In the genomic region with DNA sequence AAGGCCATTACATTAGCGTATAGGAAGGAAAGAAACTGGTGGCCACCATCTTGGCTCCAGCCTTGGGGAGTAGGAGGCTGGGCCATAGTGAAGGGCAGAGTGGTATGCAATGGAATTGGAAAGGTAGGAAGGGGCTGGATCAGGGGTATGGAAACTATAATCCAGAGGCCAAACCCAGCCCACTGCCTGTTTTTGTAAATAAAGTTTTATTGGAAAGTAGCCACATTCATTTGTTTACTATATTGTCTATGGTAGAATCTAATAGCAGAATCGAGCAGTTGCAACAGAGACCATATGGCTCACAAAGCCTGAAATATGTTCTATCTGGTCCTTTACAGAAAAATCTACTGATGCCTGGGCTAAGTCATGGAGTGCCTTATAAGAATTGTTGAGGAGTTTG, we compare ENCODE assay signal across 19 cellular contexts. TPM values are rescaled to one million over a fixed set of nuclear protein-coding genes. Genes with fewer than 3 reads are reported as not detected.
A peak's percentile ranks its signal among the peaks of the same experiment; 100 is the strongest.
DNase-seq lines count a peak whose midpoint lies in the region; ATAC-seq and TF ChIP-seq lines count a peak whose summit lies in the region.
"Had no signal": no experiment of that assay in that cellular context is flagged by ENCODE, and none has a peak within 500 bp of the region (broad histone marks: within the 10 kb centered on the region; RNA-seq: fewer than 3 reads in every experiment).

No MANE protein-coding gene starts in this region.

- ATAC-seq in CD4-positive, CD25-positive, alpha-beta regulatory T cell (ENCODE audit: low read depth in 2 of 2), result no peak
- no peak for ATAC-seq in activated T-helper 17 cell treated with anti-CD3 and anti-CD28 coated beads, Interleukin-2, amount 50 U/mL, for 72 hours (replicated peaks)
- ATAC-seq in naive thymus-derived CD8-positive, alpha-beta T cell, result no peak
- ATAC-seq: Panc1, Right ventricle myocardium inferior had no signal

- H3K4me3 ChIP-seq in CD4-positive, CD25-positive, alpha-beta regulatory T cell (ENCODE audit: low read depth, low read length), result no peak overlapping the region
- H3K4me3 ChIP-seq in DOHH2 (ENCODE audit: low read length) (peak overlapping the region; percentile 9; the same call in 1 of the 2 replicates), thyroid gland (replicated peaks in 1 of 3) (no peak overlapping the region)
- H3K4me3 ChIP-seq: SK-N-MC had no signal

- in situ Hi-C loops in GM13977 (cut with MboI; ENCODE audit: low pct_unique_long_range_greater_than_20kb, low sequenced_read_pairs, unreplicated experiment), result no loop called here

- H3F3A ChIP-seq in DOHH2 (ENCODE audit: control insufficient read depth, insufficient read depth), result peaks cover 40% of the 10 kb centered on the region

- no peak for TF ChIP-seq POLR2A in thyroid gland (IDR thresholded peaks at IDR 0.05)

- no peaks in the 10 kb centered on the region for H3K79me2 ChIP-seq in DOHH2 (ENCODE audit: control insufficient read depth, low read length)

- H3K4me2 ChIP-seq in DOHH2 (ENCODE audit: low read length), result peak overlapping the region; percentile 90
- H3K4me2 ChIP-seq: KMS-11 had no signal

- no peaks in the 10 kb centered on the region for H3K36me3 Mint-ChIP-seq in CD4-positive, CD25-positive, alpha-beta regulatory T cell
- no peaks in the 10 kb centered on the region for H3K36me3 Mint-ChIP-seq in activated T-helper 17 cell treated with anti-CD3 and anti-CD28 coated beads, Interleukin-2, amount 50 U/mL, for 72 hours (ENCODE audit: low read depth)
- peaks cover 0 to 2% (median 0%) of the 10 kb centered on the region in 3 donors for H3K36me3 Mint-ChIP-seq in naive thymus-derived CD8-positive, alpha-beta T cell

- no peaks in the 10 kb centered on the region for H4K20me1 ChIP-seq in DOHH2 (ENCODE audit: control insufficient read depth, insufficient read depth, low read depth, low read length)

- H3K4me3 Mint-ChIP-seq in CD4-positive, CD25-positive, alpha-beta regulatory T cell, result peak overlapping the region in 2 of 4 donors; percentile 31 to 62
- H3K4me3 Mint-ChIP-seq in activated T-helper 17 cell treated with anti-CD3 and anti-CD28 coated beads, Interleukin-2, amount 50 U/mL, for 72 hours, result peak overlapping the region; percentile 13
- peak overlapping the region in 6 of 10 donors; percentile 9 to 77 (median 42) for H3K4me3 Mint-ChIP-seq in naive thymus-derived CD8-positive, alpha-beta T cell

- no peaks in the 10 kb centered on the region for H3K9me2 ChIP-seq in DOHH2 (replicated peaks; ENCODE audit: control insufficient read depth, low read length)

- no peaks in the 10 kb centered on the region for H3K27me3 ChIP-seq in CD4-positive, CD25-positive, alpha-beta regulatory T cell (ENCODE audit: control insufficient read depth, insufficient read depth, low read length)
- H3K27me3 ChIP-seq in DOHH2 (ENCODE audit: control insufficient read depth, low read length) (no peaks in the 10 kb centered on the region), thyroid gland (no peaks in the 10 kb centered on the region)
- H3K27me3 ChIP-seq: BE2C had no signal

- no peak overlapping the region for H3K27ac ChIP-seq in CD4-positive, CD25-positive, alpha-beta regulatory T cell (ENCODE audit: insufficient read depth, low read length, poor library complexity, severe bottlenecking)
- H3K27ac ChIP-seq in DOHH2 (ENCODE audit: low read depth, low read length) (peak overlapping the region; percentile 99), thyroid gland (no peak overlapping the region)
- H3K27ac ChIP-seq: HL-60, KMS-11, SK-N-MC had no signal

- no peak for DNase-seq in CD4-positive, CD25-positive, alpha-beta regulatory T cell
- DNase-seq in naive thymus-derived CD8-positive, alpha-beta T cell, result no peak
- no peak for DNase-seq in thyroid gland
- no peak for DNase-seq in GM13977 (ENCODE audit: low spot score)
- no peak for DNase-seq in activated CD4-positive, CD25-positive, alpha-beta regulatory T cell treated with anti-CD3 and anti-CD28 coated beads, Interleukin-2, amount 50 U/mL, for 72 hours
- DNase-seq: BE2C, DMS153, HCEC 1CT, MM.1S, NCI-H1105 treated with DMSO at 0.1 percent for 48 hours, NCI-H187, NCI-H69 had no signal

- no peaks in the 10 kb centered on the region for H3K36me3 ChIP-seq in CD4-positive, CD25-positive, alpha-beta regulatory T cell (ENCODE audit: control insufficient read depth, insufficient read depth, low read length)
- H3K36me3 ChIP-seq in DOHH2 (ENCODE audit: control insufficient read depth, low read length) (no peaks in the 10 kb centered on the region), thyroid gland (no peaks in the 10 kb centered on the region)
- H3K36me3 ChIP-seq: BE2C had no signal

- intact Hi-C loops in thyroid gland (cut with DNase I), result no loop called here

- 95 to 100% methylated on average over 2 of the region's 2 CpGs for WGBS in thyroid gland, 2 donors

- TF ChIP-seq CTCF in DOHH2 (IDR thresholded peaks at IDR 0.05; ENCODE audit: low read depth, low read length, poor library complexity, severe bottlenecking) (no peak), thyroid gland (IDR thresholded peaks at IDR 0.05) (no peak), GM13977 (IDR thresholded peaks at IDR 0.05; ENCODE audit: extremely low read depth, insufficient read depth, missing control alignments) (no peak)

- H3K9me3 Mint-ChIP-seq in CD4-positive, CD25-positive, alpha-beta regulatory T cell, result peaks cover 0 to 6% (median 2%) of the 10 kb centered on the region in 7 donors
- H3K9me3 Mint-ChIP-seq in activated T-helper 17 cell treated with anti-CD3 and anti-CD28 coated beads, Interleukin-2, amount 50 U/mL, for 72 hours, result no peaks in the 10 kb centered on the region
- peaks cover 0 to 11% (median 2%) of the 10 kb centered on the region in 9 donors for H3K9me3 Mint-ChIP-seq in naive thymus-derived CD8-positive, alpha-beta T cell

- H3K27ac Mint-ChIP-seq in CD4-positive, CD25-positive, alpha-beta regulatory T cell, result peak overlapping the region; percentile 15 to 98 (median 84)
- no peak overlapping the region for H3K27ac Mint-ChIP-seq in activated T-helper 17 cell treated with anti-CD3 and anti-CD28 coated beads, Interleukin-2, amount 50 U/mL, for 72 hours
- H3K27ac Mint-ChIP-seq in naive thymus-derived CD8-positive, alpha-beta T cell, result peak overlapping the region in 4 of 10 donors; percentile 6 to 79 (median 54)

- POLR2A ChIA-PET in naive thymus-derived CD8-positive, alpha-beta T cell (lab: Charles Lee), result no interaction called here

- peaks cover 27% of the 10 kb centered on the region for H3K4me1 ChIP-seq in CD4-positive, CD25-positive, alpha-beta regulatory T cell (ENCODE audit: control insufficient read depth, insufficient read depth, low read length, poor library complexity, severe bottlenecking)
- H3K4me1 ChIP-seq in DOHH2 (ENCODE audit: control insufficient read depth, low read length) (peaks cover 73% of the 10 kb centered on the region), thyroid gland (peaks cover 4 to 5% of the 10 kb centered on the region in 2 donors)
- H3K4me1 ChIP-seq: BE2C had no signal

- peaks cover 4% of the 10 kb centered on the region for H3K27me3 Mint-ChIP-seq in CD4-positive, CD25-positive, alpha-beta regulatory T cell
- no peaks in the 10 kb centered on the region for H3K27me3 Mint-ChIP-seq in activated T-helper 17 cell treated with anti-CD3 and anti-CD28 coated beads, Interleukin-2, amount 50 U/mL, for 72 hours
- H3K27me3 Mint-ChIP-seq in naive thymus-derived CD8-positive, alpha-beta T cell, result no peaks in the 10 kb centered on the region

- H3K9me3 ChIP-seq in CD4-positive, CD25-positive, alpha-beta regulatory T cell (ENCODE audit: control insufficient read depth in 2 of 2, low read length in 2 of 2), result peaks cover 0 to 4% of the 10 kb centered on the region in 2 experiments
- H3K9me3 ChIP-seq in DOHH2 (ENCODE audit: control insufficient read depth, insufficient read depth, low read length), result no peaks in the 10 kb centered on the region; the same call in 1 of the 2 replicates
- no peaks in the 10 kb centered on the region for H3K9me3 ChIP-seq in thyroid gland
- H3K9me3 ChIP-seq: BE2C had no signal

- peaks cover 19 to 51% (median 34%) of the 10 kb centered on the region in 4 donors for H3K4me1 Mint-ChIP-seq in CD4-positive, CD25-positive, alpha-beta regulatory T cell
- H3K4me1 Mint-ChIP-seq in activated T-helper 17 cell treated with anti-CD3 and anti-CD28 coated beads, Interleukin-2, amount 50 U/mL, for 72 hours, result peaks cover 16% of the 10 kb centered on the region
- peaks cover 20 to 67% (median 41%) of the 10 kb centered on the region in 4 donors for H3K4me1 Mint-ChIP-seq in naive thymus-derived CD8-positive, alpha-beta T cell

RNA-seq across cellular contexts. Expression of a gene that starts 14.1 kb away (rescaled TPM):
- 68.6 TPM for total RNA-seq in CD4-positive, CD25-positive, alpha-beta regulatory T cell
- polyA plus RNA-seq in CD4-positive, CD25-positive, alpha-beta regulatory T cell, result 10 to 100 TPM; 24.7 to 40.1 (median 31.6) TPM
- 10 to 100 TPM; 20.2 to 24.6 TPM for total RNA-seq in activated T-helper 17 cell treated with anti-CD3 and anti-CD28 coated beads, Interleukin-2, amount 50 U/mL, for 72 hours
- 1 to 10 TPM; 4.4 to 4.8 TPM for total RNA-seq in naive thymus-derived CD8-positive, alpha-beta T cell
- 10 to 100 TPM; 12.1 to 26.1 (median 13.7) TPM for polyA plus RNA-seq in naive thymus-derived CD8-positive, alpha-beta T cell
- 10 to 100 TPM; 60.2 to 90.4 (median 82.0) TPM for total RNA-seq in thyroid gland
